Comparison of ENCODE assay signal across 1 cellular context in genomic region chr20:47233333-47234188, GRCh38.
A peak's percentile ranks its signal among the peaks of the same experiment; 100 is the strongest.
TF ChIP-seq lines count a peak whose summit lies in the region.

No MANE protein-coding gene starts in this region.

TF ChIP-seq in HepG2, 621 proteins besides CTCF, POLR2A, EP300 and RAD21 (continued from another document):
- TF ChIP-seq, protein P1, sequence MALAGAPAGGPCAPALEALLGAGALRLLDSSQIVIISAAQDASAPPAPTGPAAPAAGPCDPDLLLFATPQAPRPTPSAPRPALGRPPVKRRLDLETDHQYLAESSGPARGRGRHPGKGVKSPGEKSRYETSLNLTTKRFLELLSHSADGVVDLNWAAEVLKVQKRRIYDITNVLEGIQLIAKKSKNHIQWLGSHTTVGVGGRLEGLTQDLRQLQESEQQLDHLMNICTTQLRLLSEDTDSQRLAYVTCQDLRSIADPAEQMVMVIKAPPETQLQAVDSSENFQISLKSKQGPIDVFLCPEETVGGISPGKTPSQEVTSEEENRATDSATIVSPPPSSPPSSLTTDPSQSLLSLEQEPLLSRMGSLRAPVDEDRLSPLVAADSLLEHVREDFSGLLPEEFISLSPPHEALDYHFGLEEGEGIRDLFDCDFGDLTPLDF (CRISPR knock-in tag; IDR thresholded peaks at IDR 0.05), result no peak
- TF ChIP-seq ADNP (CRISPR knock-in tag; IDR thresholded peaks at IDR 0.05), result peak; percentile 33; the same call in 1 of the 2 replicates
- 0 out of 2 replicates have a peak, but pooled peaks have one; percentile 15 for TF ChIP-seq ZNF720 (CRISPR knock-in tag; IDR thresholded peaks at IDR 0.05)
- TF ChIP-seq KLF11 (CRISPR knock-in tag; IDR thresholded peaks at IDR 0.05), result no peak; the same call in 1 of the 2 replicates
- peak; percentile 72; the same call in 1 of the 2 replicates for TF ChIP-seq ZNF142 (CRISPR knock-in tag; IDR thresholded peaks at IDR 0.05)
- no peak for TF ChIP-seq THAP9 (CRISPR knock-in tag; IDR thresholded peaks at IDR 0.05; ENCODE audit: borderline replicate concordance)
- peak; percentile 60; the same call in 1 of the 2 replicates for TF ChIP-seq ETV5 (CRISPR knock-in tag; IDR thresholded peaks at IDR 0.05; ENCODE audit: borderline replicate concordance)
- peak; percentile 93 for TF ChIP-seq ZMYM3 (CRISPR knock-in tag; IDR thresholded peaks at IDR 0.05)
- TF ChIP-seq, protein P2, sequence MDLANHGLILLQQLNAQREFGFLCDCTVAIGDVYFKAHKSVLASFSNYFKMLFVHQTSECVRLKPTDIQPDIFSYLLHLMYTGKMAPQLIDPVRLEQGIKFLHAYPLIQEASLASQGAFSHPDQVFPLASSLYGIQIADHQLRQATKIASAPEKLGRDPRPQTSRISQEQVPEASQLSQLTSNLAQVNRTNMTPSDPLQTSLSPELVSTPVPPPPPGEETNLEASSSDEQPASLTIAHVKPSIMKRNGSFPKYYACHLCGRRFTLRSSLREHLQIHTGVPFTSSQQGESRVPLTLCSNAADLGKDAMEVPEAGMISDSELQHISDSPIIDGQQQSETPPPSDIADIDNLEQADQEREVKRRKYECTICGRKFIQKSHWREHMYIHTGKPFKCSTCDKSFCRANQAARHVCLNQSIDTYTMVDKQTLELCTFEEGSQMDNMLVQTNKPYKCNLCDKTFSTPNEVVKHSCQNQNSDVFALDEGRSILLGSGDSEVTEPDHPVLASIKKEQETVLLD (CRISPR knock-in tag; IDR thresholded peaks at IDR 0.05; ENCODE audit: low read depth), result no peak
- TF ChIP-seq HNRNPH1 (optimal IDR thresholded peaks at IDR 0.05; ENCODE audit: low read depth, low read length), result no peak
- TF ChIP-seq SP4 (CRISPR knock-in tag; IDR thresholded peaks at IDR 0.05), result peak; percentile 60; the same call in 1 of the 2 replicates
- TF ChIP-seq, protein P3, sequence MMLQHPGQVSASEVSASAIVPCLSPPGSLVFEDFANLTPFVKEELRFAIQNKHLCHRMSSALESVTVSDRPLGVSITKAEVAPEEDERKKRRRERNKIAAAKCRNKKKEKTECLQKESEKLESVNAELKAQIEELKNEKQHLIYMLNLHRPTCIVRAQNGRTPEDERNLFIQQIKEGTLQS (CRISPR knock-in tag; IDR thresholded peaks at IDR 0.05), result 0 out of 2 replicates have a peak, but pooled peaks have one; percentile 12
- no peak for TF ChIP-seq ZNF703 (CRISPR knock-in tag; IDR thresholded peaks at IDR 0.05; ENCODE audit: borderline replicate concordance)
- no peak for TF ChIP-seq NAIF1 (CRISPR knock-in tag; IDR thresholded peaks at IDR 0.05; ENCODE audit: borderline replicate concordance)
- TF ChIP-seq, protein P4, sequence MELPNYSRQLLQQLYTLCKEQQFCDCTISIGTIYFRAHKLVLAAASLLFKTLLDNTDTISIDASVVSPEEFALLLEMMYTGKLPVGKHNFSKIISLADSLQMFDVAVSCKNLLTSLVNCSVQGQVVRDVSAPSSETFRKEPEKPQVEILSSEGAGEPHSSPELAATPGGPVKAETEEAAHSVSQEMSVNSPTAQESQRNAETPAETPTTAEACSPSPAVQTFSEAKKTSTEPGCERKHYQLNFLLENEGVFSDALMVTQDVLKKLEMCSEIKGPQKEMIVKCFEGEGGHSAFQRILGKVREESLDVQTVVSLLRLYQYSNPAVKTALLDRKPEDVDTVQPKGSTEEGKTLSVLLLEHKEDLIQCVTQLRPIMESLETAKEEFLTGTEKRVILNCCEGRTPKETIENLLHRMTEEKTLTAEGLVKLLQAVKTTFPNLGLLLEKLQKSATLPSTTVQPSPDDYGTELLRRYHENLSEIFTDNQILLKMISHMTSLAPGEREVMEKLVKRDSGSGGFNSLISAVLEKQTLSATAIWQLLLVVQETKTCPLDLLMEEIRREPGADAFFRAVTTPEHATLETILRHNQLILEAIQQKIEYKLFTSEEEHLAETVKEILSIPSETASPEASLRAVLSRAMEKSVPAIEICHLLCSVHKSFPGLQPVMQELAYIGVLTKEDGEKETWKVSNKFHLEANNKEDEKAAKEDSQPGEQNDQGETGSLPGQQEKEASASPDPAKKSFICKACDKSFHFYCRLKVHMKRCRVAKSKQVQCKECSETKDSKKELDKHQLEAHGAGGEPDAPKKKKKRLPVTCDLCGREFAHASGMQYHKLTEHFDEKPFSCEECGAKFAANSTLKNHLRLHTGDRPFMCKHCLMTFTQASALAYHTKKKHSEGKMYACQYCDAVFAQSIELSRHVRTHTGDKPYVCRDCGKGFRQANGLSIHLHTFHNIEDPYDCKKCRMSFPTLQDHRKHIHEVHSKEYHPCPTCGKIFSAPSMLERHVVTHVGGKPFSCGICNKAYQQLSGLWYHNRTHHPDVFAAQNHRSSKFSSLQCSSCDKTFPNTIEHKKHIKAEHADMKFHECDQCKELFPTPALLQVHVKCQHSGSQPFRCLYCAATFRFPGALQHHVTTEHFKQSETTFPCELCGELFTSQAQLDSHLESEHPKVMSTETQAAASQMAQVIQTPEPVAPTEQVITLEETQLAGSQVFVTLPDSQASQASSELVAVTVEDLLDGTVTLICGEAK (IDR thresholded peaks at IDR 0.05), result no peak
- TF ChIP-seq, protein P4 (CRISPR knock-in tag; IDR thresholded peaks at IDR 0.05), result peak; percentile 75
- no peak for TF ChIP-seq FOXP1 (IDR thresholded peaks at IDR 0.05)
- peak; percentile 81; the same call in 1 of the 2 replicates for TF ChIP-seq FOXP1 (CRISPR knock-in tag; IDR thresholded peaks at IDR 0.05)
- TF ChIP-seq ZSCAN30 (CRISPR knock-in tag; IDR thresholded peaks at IDR 0.05), result no peak
- TF ChIP-seq ZNF292 (CRISPR knock-in tag; IDR thresholded peaks at IDR 0.05; ENCODE audit: borderline replicate concordance, low read depth), result peak; percentile 44
- TF ChIP-seq ZNF570 (CRISPR knock-in tag; IDR thresholded peaks at IDR 0.05; ENCODE audit: borderline replicate concordance), result no peak
- no peak for TF ChIP-seq KLF15 (CRISPR knock-in tag; IDR thresholded peaks at IDR 0.05; ENCODE audit: borderline replicate concordance)
- 0 out of 2 replicates have a peak, but pooled peaks have one; percentile 33 for TF ChIP-seq TEF (CRISPR knock-in tag; IDR thresholded peaks at IDR 0.05)
- TF ChIP-seq SP5 (CRISPR knock-in tag; IDR thresholded peaks at IDR 0.05; ENCODE audit: borderline replicate concordance, low read depth), result no peak; the same call in 1 of the 2 replicates
- TF ChIP-seq SAFB2 (CRISPR knock-in tag; IDR thresholded peaks at IDR 0.05; ENCODE audit: borderline replicate concordance, low read depth), result no peak
- TF ChIP-seq GTF2F1 (IDR thresholded peaks at IDR 0.05; ENCODE audit: low read length), result no peak
